Comparison of ENCODE assay signal across 13 cellular contexts in genomic region chr3:16589867-16590624, GRCh38. TPM values are rescaled to one million over a fixed set of nuclear protein-coding genes. Genes with fewer than 3 reads are reported as not detected.
DNase-seq lines count a peak whose midpoint lies in the region; ATAC-seq and TF ChIP-seq lines count a peak whose summit lies in the region.
"Had no signal": no experiment of that assay in that cellular context is flagged by ENCODE, and none has a peak within 500 bp of the region (broad histone marks: within the 10 kb centered on the region; RNA-seq: fewer than 3 reads in every experiment).

No MANE protein-coding gene starts in this region.

- peaks cover 31% of the 10 kb centered on the region for H3K27me3 Mint-ChIP-seq in activated T-cell treated with anti-CD3 and anti-CD28 coated beads, Interleukin-2, amount 50 U/mL, for 72 hours (ENCODE audit: low read depth)
- no peaks in the 10 kb centered on the region for H3K27me3 Mint-ChIP-seq in progenitor cell of endocrine pancreas

- TF ChIP-seq CTCF in progenitor cell of endocrine pancreas (IDR thresholded peaks at IDR 0.05; ENCODE audit: unreplicated experiment) = no peak

- peak overlapping the region in 1 of 2 donors; percentile 49 for H3K4me3 Mint-ChIP-seq in activated T-cell treated with anti-CD3 and anti-CD28 coated beads, Interleukin-2, amount 50 U/mL, for 72 hours
- H3K4me3 Mint-ChIP-seq in progenitor cell of endocrine pancreas (ENCODE audit: low read depth) = no peak overlapping the region
- H3K4me3 Mint-ChIP-seq: dendritic cell treated with granulocyte-macrophage colony-stimulating factor and Interleukin-4, amounts not matched to agents 40 ng/mL and 50 ng/mL, for 4 days had no signal

- H3K36me3 Mint-ChIP-seq in activated T-cell treated with anti-CD3 and anti-CD28 coated beads, Interleukin-2, amount 50 U/mL, for 72 hours (ENCODE audit: insufficient read depth in 2 of 2) = no peaks in the 10 kb centered on the region
- no peaks in the 10 kb centered on the region for H3K36me3 Mint-ChIP-seq in progenitor cell of endocrine pancreas (ENCODE audit: insufficient read depth)

- peak; percentile 98 for ATAC-seq in activated T-cell treated with anti-CD3 and anti-CD28 coated beads, Interleukin-2, amount 50 U/mL, for 72 hours (replicated peaks in 1 of 2)
- ATAC-seq in GM21786 (IDR thresholded peaks at IDR 0.05; ENCODE audit: unreplicated experiment) (peak; percentile 96), HG03354 (IDR thresholded peaks at IDR 0.05; ENCODE audit: poor library complexity, severe bottlenecking, unreplicated experiment) (peak; percentile 99)
- peak; percentile 66 for ATAC-seq in stimulated activated naive CD8-positive, alpha-beta T cell treated with anti-CD3 and anti-CD28 coated beads, Interleukin-15, Interleukin-2, amounts not matched to agents 100 U/mL and 50 U/mL, for 24 hours
- ATAC-seq: heart right ventricle had no signal

- peak overlapping the region; percentile 68 for H3K27ac Mint-ChIP-seq in activated T-cell treated with anti-CD3 and anti-CD28 coated beads, Interleukin-2, amount 50 U/mL, for 72 hours
- no peak overlapping the region for H3K27ac Mint-ChIP-seq in progenitor cell of endocrine pancreas
- H3K27ac Mint-ChIP-seq: dendritic cell treated with granulocyte-macrophage colony-stimulating factor and Interleukin-4, amounts not matched to agents 40 ng/mL and 50 ng/mL, for 4 days had no signal

- no peaks in the 10 kb centered on the region for H3K9me3 Mint-ChIP-seq in activated T-cell treated with anti-CD3 and anti-CD28 coated beads, Interleukin-2, amount 50 U/mL, for 72 hours
- no peaks in the 10 kb centered on the region for H3K9me3 Mint-ChIP-seq in progenitor cell of endocrine pancreas (ENCODE audit: low read depth)
- H3K9me3 Mint-ChIP-seq: dendritic cell treated with granulocyte-macrophage colony-stimulating factor and Interleukin-4, amounts not matched to agents 40 ng/mL and 50 ng/mL, for 4 days had no signal

- DNase-seq in activated T-cell treated with anti-CD3 and anti-CD28 coated beads, Interleukin-2, amount 50 U/mL, for 72 hours = peak; percentile 8 to 26
- no peak for DNase-seq in activated T-cell treated with anti-CD3 and anti-CD28 coated beads for 4 hours
- no peak for DNase-seq in stimulated activated naive CD8-positive, alpha-beta T cell treated with anti-CD3 and anti-CD28 coated beads, Interleukin-15, Interleukin-2, amounts not matched to agents 100 U/mL and 50 U/mL, for 24 hours
- no peak for DNase-seq in progenitor cell of endocrine pancreas (ENCODE audit: low spot score, unreplicated experiment)
- no peak for DNase-seq in NCI-H82 treated with DMSO at 0.1 percent for 48 hours (lab: John Stamatoyannopoulos, UW; ENCODE audit: unreplicated experiment)
- DNase-seq in NCI-H1105 (lab: John Stamatoyannopoulos, UW) = no peak
- DNase-seq: heart right ventricle, NCI-H526 treated with DMSO at 0.1 percent for 48 hours had no signal

- peaks cover 18% of the 10 kb centered on the region for H3K4me1 Mint-ChIP-seq in activated T-cell treated with anti-CD3 and anti-CD28 coated beads, Interleukin-2, amount 50 U/mL, for 72 hours (ENCODE audit: low read depth)
- H3K4me1 Mint-ChIP-seq in progenitor cell of endocrine pancreas (ENCODE audit: low read depth) = no peaks in the 10 kb centered on the region

RNA-seq across cellular contexts. Expression of gene DAZL, which starts 15.2 kb away (rescaled TPM):
- not detected for total RNA-seq in activated T-cell treated with anti-CD3 and anti-CD28 coated beads, Interleukin-2, amount 50 U/mL, for 72 hours
- not detected in 2 replicates for total RNA-seq in progenitor cell of endocrine pancreas
- total RNA-seq: heart right ventricle, mucosa of gallbladder, subcutaneous adipose tissue had no signal

Comparison
In these comparisons a context has a peak if more than half of its experiments do, and no peak if none do; other contexts are left out.
1. DNase-seq: peak in activated T-cell treated with anti-CD3 and anti-CD28 coated beads, Interleukin-2, amount 50 U/mL, for 72 hours (2 of 2); none in activated T-cell treated with anti-CD3 and anti-CD28 coated beads for 4 hours (single experiment), stimulated activated naive CD8-positive, alpha-beta T cell treated with anti-CD3 and anti-CD28 coated beads, Interleukin-15, Interleukin-2, amounts not matched to agents 100 U/mL and 50 U/mL, for 24 hours (single experiment), progenitor cell of endocrine pancreas (single experiment), NCI-H82 treated with DMSO at 0.1 percent for 48 hours (single experiment) and NCI-H1105 (single experiment).
2. Peak in every context shown above with its lines, with median percentiles within 50 percentile points of each other: ATAC-seq.